In the genomic region with DNA sequence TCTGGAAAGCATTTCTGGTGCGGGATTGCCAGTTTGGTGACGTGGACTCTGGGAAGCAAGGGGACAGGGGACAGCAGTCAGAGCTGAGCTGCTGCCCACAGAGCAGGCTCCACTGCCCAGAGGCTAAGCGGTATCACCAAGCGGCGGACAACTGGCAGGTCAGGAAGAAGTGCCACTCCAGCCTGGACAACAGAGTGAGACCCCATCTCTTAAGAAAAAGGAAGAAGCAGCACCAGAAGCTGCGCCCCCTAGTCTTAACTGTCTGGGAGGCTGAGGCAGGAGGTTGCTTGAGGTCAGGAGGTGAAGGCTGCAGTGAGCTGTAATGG, we compare ENCODE assay signal across 18 cellular contexts. TPM values are rescaled to one million over a fixed set of nuclear protein-coding genes. Genes with fewer than 3 reads are reported as not detected.
"Had no signal": no experiment of that assay in that cellular context is flagged by ENCODE, and none has a peak within 500 bp of the region (broad histone marks: within the 10 kb centered on the region; RNA-seq: fewer than 3 reads in every experiment).

No MANE protein-coding gene starts in this region.

- DNase-seq: activated CD4-positive, alpha-beta memory T cell treated with anti-CD3 and anti-CD28 coated beads, Interleukin-2, amount 10 ng/mL, durations not matched to agents 7 days and 5 days; activated CD4-positive, alpha-beta T cell treated with anti-CD3 and anti-CD28 coated beads for 4 hours; activated CD8-positive, alpha-beta memory T cell treated with anti-CD3 and anti-CD28 coated beads, Interleukin-2, amount 50 U/mL, for 4 hours; activated naive CD8-positive, alpha-beta T cell treated with anti-CD3 and anti-CD28 coated beads for 36 hours; amygdala; mucosa of descending colon; naive thymus-derived CD8-positive, alpha-beta T cell; nucleus accumbens; small intestine; stimulated activated CD4-positive, alpha-beta T cell treated with anti-CD3 and anti-CD28 coated beads, Interleukin-4, amount 100 ng/mL, for 4 hours; stimulated activated CD8-positive, alpha-beta memory T cell treated with anti-CD3 and anti-CD28 coated beads, Interleukin-4, amount 100 ng/mL, for 48 hours had no signal

- ATAC-seq: mucosa of descending colon; naive thymus-derived CD8-positive, alpha-beta T cell; SK-N-SH treated with all-trans-retinoic acid at 6 μM for 48 hours had no signal

- H3K9me3 Mint-ChIP-seq: activated CD4-positive, alpha-beta memory T cell treated with anti-CD3 and anti-CD28 coated beads, Interleukin-2, amount 10 ng/mL, durations not matched to agents 7 days and 5 days; activated naive CD8-positive, alpha-beta T cell treated with anti-CD3 and anti-CD28 coated beads for 36 hours; dendritic cell treated with granulocyte-macrophage colony-stimulating factor and Interleukin-4, amounts not matched to agents 40 ng/mL and 50 ng/mL, for 4 days; naive thymus-derived CD8-positive, alpha-beta T cell had no signal

- H3K27me3 Mint-ChIP-seq: activated CD4-positive, alpha-beta memory T cell treated with anti-CD3 and anti-CD28 coated beads, Interleukin-2, amount 10 ng/mL, durations not matched to agents 7 days and 5 days; activated naive CD8-positive, alpha-beta T cell treated with anti-CD3 and anti-CD28 coated beads for 36 hours; dendritic cell treated with granulocyte-macrophage colony-stimulating factor and Interleukin-4, amounts not matched to agents 40 ng/mL and 50 ng/mL, for 4 days; naive thymus-derived CD8-positive, alpha-beta T cell; progenitor cell of endocrine pancreas had no signal

- H3K4me3 ChIP-seq: lung, mucosa of descending colon, right atrium auricular region had no signal

- H3K27ac Mint-ChIP-seq: activated CD4-positive, alpha-beta memory T cell treated with anti-CD3 and anti-CD28 coated beads, Interleukin-2, amount 10 ng/mL, durations not matched to agents 7 days and 5 days; activated naive CD8-positive, alpha-beta T cell treated with anti-CD3 and anti-CD28 coated beads for 36 hours; dendritic cell treated with granulocyte-macrophage colony-stimulating factor and Interleukin-4, amounts not matched to agents 40 ng/mL and 50 ng/mL, for 4 days; progenitor cell of endocrine pancreas had no signal

- H3K4me1 Mint-ChIP-seq: activated CD4-positive, alpha-beta memory T cell treated with anti-CD3 and anti-CD28 coated beads, Interleukin-2, amount 10 ng/mL, durations not matched to agents 7 days and 5 days had no signal

- FAIRE-seq: small intestine, urothelium cell line had no signal

- H3K27ac ChIP-seq: right atrium auricular region, VCaP had no signal

- H3K4me3 Mint-ChIP-seq: activated CD4-positive, alpha-beta memory T cell treated with anti-CD3 and anti-CD28 coated beads, Interleukin-2, amount 10 ng/mL, durations not matched to agents 7 days and 5 days; activated naive CD8-positive, alpha-beta T cell treated with anti-CD3 and anti-CD28 coated beads for 36 hours; dendritic cell treated with granulocyte-macrophage colony-stimulating factor and Interleukin-4, amounts not matched to agents 40 ng/mL and 50 ng/mL, for 4 days; naive thymus-derived CD8-positive, alpha-beta T cell had no signal

- H3K27me3 ChIP-seq: right atrium auricular region had no signal

- H3K9me3 ChIP-seq: mucosa of descending colon, right atrium auricular region had no signal

- H3K4me1 ChIP-seq: right atrium auricular region had no signal

RNA-seq across cellular contexts. Expression of gene MMP17, which starts 31.8 kb away (rescaled TPM):
- polyA plus RNA-seq: naive thymus-derived CD8-positive, alpha-beta T cell had no signal
